Comparison of ENCODE assay signal across 29 cellular contexts in genomic region chrX:54710920-54711319, GRCh38.
DNase-seq lines count a peak whose midpoint lies in the region; ATAC-seq, FAIRE-seq and TF ChIP-seq lines count a peak whose summit lies in the region.
"Had no signal": no experiment of that assay in that cellular context is flagged by ENCODE, and none has a peak within 500 bp of the region (broad histone marks: within the 10 kb centered on the region; RNA-seq: fewer than 3 reads in every experiment).

No MANE protein-coding gene starts in this region.

- no peak for TF ChIP-seq EP300 in HepG2 (IDR thresholded peaks at IDR 0.05; ENCODE audit: low read depth in 2 of 2, low read length in 2 of 2)
- TF ChIP-seq EP300 in HepG2 (CRISPR knock-in tag; IDR thresholded peaks at IDR 0.05; ENCODE audit: borderline replicate concordance) = no peak

- H3K9me3 ChIP-seq in smooth muscle cell (replicated peaks; ENCODE audit: low read depth) (no peaks in the 10 kb centered on the region), body of pancreas (no peaks in the 10 kb centered on the region), HepG2 (ENCODE audit: low read length) (no peaks in the 10 kb centered on the region)
- H3K9me3 ChIP-seq: BE2C, BLaER1 had no signal

- H3K27me3 Mint-ChIP-seq in activated T-helper 17 cell treated with anti-CD3 and anti-CD28 coated beads, Interleukin-2, amount 50 U/mL, for 72 hours = no peaks in the 10 kb centered on the region
- no peaks in the 10 kb centered on the region for H3K27me3 Mint-ChIP-seq in nephron progenitor cell (ENCODE audit: low read depth, poor library complexity)

- H3K79me2 ChIP-seq in smooth muscle cell (ENCODE audit: low read depth) (no peaks in the 10 kb centered on the region), HepG2 (ENCODE audit: insufficient read depth, low read length) (no peaks in the 10 kb centered on the region)

- H3K4me3 ChIP-seq in smooth muscle cell (no peak overlapping the region), body of pancreas (no peak overlapping the region), HepG2 (replicated peaks in 1 of 3; ENCODE audit: insufficient read depth in 1 of 3, low read depth in 2 of 3, low read length in 3 of 3) (no peak overlapping the region)
- H3K4me3 ChIP-seq: BLaER1, GM12878 had no signal

- no peak for TF ChIP-seq RAD21 in HepG2 (CRISPR knock-in tag; IDR thresholded peaks at IDR 0.05)

- TF ChIP-seq POLR2A in body of pancreas (IDR thresholded peaks at IDR 0.05) (no peak), HepG2 (IDR thresholded peaks at IDR 0.05; ENCODE audit: insufficient read depth in 1 of 2, low read depth in 2 of 2, low read length in 2 of 2) (no peak)

- ATAC-seq in activated T-helper 17 cell treated with anti-CD3 and anti-CD28 coated beads, Interleukin-2, amount 50 U/mL, for 72 hours (replicated peaks) = no peak
- ATAC-seq in body of pancreas (no peak), HepG2 (no peak), left colon (no peak)
- ATAC-seq: GM12878 had no signal

- DNase-seq in myocyte (ENCODE audit: low read depth) (peak; percentile 20), nephron progenitor cell (no peak), smooth muscle cell (lab: John Stamatoyannopoulos, UW; ENCODE audit: unreplicated experiment) (no peak), NCI-H1048 (lab: John Stamatoyannopoulos, UW) (no peak), body of pancreas (no peak), HepG2 (ENCODE audit: low spot score) (no peak), left colon (no peak)
- DNase-seq: 8988T; ACHN; BE2C; C1 segment of cervical spinal cord; CD4-positive, alpha-beta memory T cell; CD4-positive, CD25-positive, alpha-beta regulatory T cell; CD8-positive, alpha-beta memory T cell; COR-L47; DMS 273 treated with DMSO at 0.1 percent for 48 hours; DMS153; DMS53; DMS79; DND-41; EL; GDM1 had no signal

- in situ Hi-C loops in HepG2 (cut with HindIII; ENCODE audit: extremely low pct_ligation_motif_present, low pct_unique_long_range_greater_than_20kb) = no loop called here

- H3K4me3 Mint-ChIP-seq in activated T-helper 17 cell treated with anti-CD3 and anti-CD28 coated beads, Interleukin-2, amount 50 U/mL, for 72 hours = no peak overlapping the region
- H3K4me3 Mint-ChIP-seq in nephron progenitor cell = peak overlapping the region; percentile 9
- H3K4me3 Mint-ChIP-seq: CD14-positive monocyte; CD4-positive, alpha-beta memory T cell; CD4-positive, CD25-positive, alpha-beta regulatory T cell; CD8-positive, alpha-beta memory T cell had no signal

- no peak overlapping the region for H3K27ac ChIP-seq in smooth muscle cell (ENCODE audit: low read depth)
- no peak overlapping the region for H3K27ac ChIP-seq in body of pancreas
- H3K27ac ChIP-seq in HepG2 (ENCODE audit: extremely low read length, insufficient read depth, low read length) = no peak overlapping the region
- H3K27ac ChIP-seq: BLaER1 had no signal

- H3K4me1 ChIP-seq in smooth muscle cell (ENCODE audit: low read depth) (no peaks in the 10 kb centered on the region), body of pancreas (no peaks in the 10 kb centered on the region), HepG2 (ENCODE audit: insufficient read depth, low read length) (peaks cover 14% of the 10 kb centered on the region)
- H3K4me1 ChIP-seq: BE2C, BLaER1 had no signal

- H3K27me3 ChIP-seq in smooth muscle cell (ENCODE audit: low read depth) = no peaks in the 10 kb centered on the region
- H3K27me3 ChIP-seq in body of pancreas = no peaks in the 10 kb centered on the region
- H3K27me3 ChIP-seq in HepG2 (ENCODE audit: control insufficient read depth in 1 of 2, insufficient read depth in 2 of 2, low read length in 2 of 2) = no peaks in the 10 kb centered on the region
- H3K27me3 ChIP-seq: BE2C had no signal

- BruUV-seq in HepG2 (replicated peaks; lab: Mats Ljungman, UMichigan) = no TSS peak

- FAIRE-seq in HepG2 (lab: Jason Lieb, UNC) = no peak
- FAIRE-seq: A204.1, GM12878, GM12892, GM18507 had no signal

- H3K36me3 Mint-ChIP-seq in activated T-helper 17 cell treated with anti-CD3 and anti-CD28 coated beads, Interleukin-2, amount 50 U/mL, for 72 hours (ENCODE audit: low read depth) = no peaks in the 10 kb centered on the region
- no peaks in the 10 kb centered on the region for H3K36me3 Mint-ChIP-seq in nephron progenitor cell (ENCODE audit: low read depth)
- H3K36me3 Mint-ChIP-seq: CD14-positive monocyte; CD4-positive, alpha-beta memory T cell; CD4-positive, CD25-positive, alpha-beta regulatory T cell; CD8-positive, alpha-beta memory T cell had no signal

- H3K36me3 ChIP-seq in smooth muscle cell (ENCODE audit: low read depth) (no peaks in the 10 kb centered on the region), body of pancreas (replicated peaks in 1 of 2; ENCODE audit: insufficient read depth in 1 of 2, low read depth in 2 of 2) (no peaks in the 10 kb centered on the region), HepG2 (replicated peaks in 1 of 2; ENCODE audit: control insufficient read depth in 1 of 2, insufficient read depth in 2 of 2, low read length in 2 of 2) (no peaks in the 10 kb centered on the region)
- H3K36me3 ChIP-seq: BE2C, BLaER1 had no signal

- H3K4me2 ChIP-seq in smooth muscle cell (peak overlapping the region; percentile 21), HepG2 (ENCODE audit: low read depth, low read length) (no peak overlapping the region)
- H3K4me2 ChIP-seq: BLaER1 had no signal

- H2AFZ ChIP-seq in smooth muscle cell (ENCODE audit: low read depth) (no peak overlapping the region), HepG2 (ENCODE audit: low read length) (no peak overlapping the region)

- POLR2A ChIA-PET in HepG2 (lab: Yijun Ruan, JAX) = no interaction called here

- no peaks in the 10 kb centered on the region for H3F3A ChIP-seq in smooth muscle cell (ENCODE audit: low read depth)

- WGBS in smooth muscle cell (ENCODE audit: low lambda C conversion rate) = 52% methylated on average over 1 of the region's 1 CpG
- WGBS in body of pancreas, 2 donors = 56 to 63% methylated on average over 1 of the region's 1 CpG
- WGBS in HepG2 (ENCODE audit: low lambda C conversion rate) = 0% methylated on average over 1 of the region's 1 CpG

- no peaks in the 10 kb centered on the region for H3K4me1 Mint-ChIP-seq in activated T-helper 17 cell treated with anti-CD3 and anti-CD28 coated beads, Interleukin-2, amount 50 U/mL, for 72 hours
- H3K4me1 Mint-ChIP-seq in nephron progenitor cell = peaks cover 31% of the 10 kb centered on the region
- H3K4me1 Mint-ChIP-seq: CD14-positive monocyte; CD4-positive, alpha-beta memory T cell; CD4-positive, CD25-positive, alpha-beta regulatory T cell; CD8-positive, alpha-beta memory T cell had no signal

- no peak overlapping the region for H3K9ac ChIP-seq in smooth muscle cell (ENCODE audit: low read depth)
- H3K9ac ChIP-seq in HepG2 (ENCODE audit: insufficient read depth, low read depth, low read length) = no peak overlapping the region
- H3K9ac ChIP-seq: BLaER1 had no signal

- H4K20me1 ChIP-seq in smooth muscle cell (ENCODE audit: low read depth) (no peaks in the 10 kb centered on the region), HepG2 (ENCODE audit: insufficient read depth, low read length) (no peaks in the 10 kb centered on the region)
- H4K20me1 ChIP-seq: BLaER1 had no signal

- H3K27ac Mint-ChIP-seq in activated T-helper 17 cell treated with anti-CD3 and anti-CD28 coated beads, Interleukin-2, amount 50 U/mL, for 72 hours = peak overlapping the region; percentile 41
- H3K27ac Mint-ChIP-seq in nephron progenitor cell = peak overlapping the region; percentile 76
- H3K27ac Mint-ChIP-seq: CD14-positive monocyte; CD4-positive, alpha-beta memory T cell; CD8-positive, alpha-beta memory T cell had no signal

- CTCF ChIA-PET in HepG2 (lab: Yijun Ruan, JAX; ENCODE audit: low intra/inter-chr PET ratio, low total read pairs) = no interaction called here

- intact Hi-C loops in body of pancreas (cut with DNase I) (no loop called here), HepG2 (cut with micrococcal nuclease; ENCODE audit: unreplicated experiment) (no loop called here), left colon (cut with DNase I, micrococcal nuclease) (no loop called here)

- TF ChIP-seq CTCF in nephron progenitor cell (IDR thresholded peaks at IDR 0.05) (no peak), smooth muscle cell (IDR thresholded peaks at IDR 0.05; ENCODE audit: borderline replicate concordance, insufficient read depth, poor library complexity, severe bottlenecking) (no peak), body of pancreas (IDR thresholded peaks at IDR 0.05) (no peak), HepG2 (CRISPR knock-in tag; IDR thresholded peaks at IDR 0.05) (no peak)

- no peaks in the 10 kb centered on the region for H3K9me3 Mint-ChIP-seq in activated T-helper 17 cell treated with anti-CD3 and anti-CD28 coated beads, Interleukin-2, amount 50 U/mL, for 72 hours
- H3K9me3 Mint-ChIP-seq in nephron progenitor cell = peaks cover 46% of the 10 kb centered on the region
- H3K9me3 Mint-ChIP-seq: CD4-positive, CD25-positive, alpha-beta regulatory T cell; CD8-positive, alpha-beta memory T cell had no signal

TF ChIP-seq in HepG2, 621 proteins besides CTCF, POLR2A, EP300 and RAD21:
- TF ChIP-seq ZNF383 (CRISPR knock-in tag; IDR thresholded peaks at IDR 0.05; ENCODE audit: borderline replicate concordance) = no peak
- no peak for TF ChIP-seq BCL3 (CRISPR knock-in tag; IDR thresholded peaks at IDR 0.05)
- no peak for TF ChIP-seq ZNF749 (CRISPR knock-in tag; IDR thresholded peaks at IDR 0.05; ENCODE audit: borderline replicate concordance)
- TF ChIP-seq TSC22D2 (CRISPR knock-in tag; IDR thresholded peaks at IDR 0.05; ENCODE audit: borderline replicate concordance) = no peak
- TF ChIP-seq ZFP82 (CRISPR knock-in tag; IDR thresholded peaks at IDR 0.05; ENCODE audit: borderline replicate concordance) = no peak
- TF ChIP-seq FOXM1 (CRISPR knock-in tag; IDR thresholded peaks at IDR 0.05) = no peak
- TF ChIP-seq TRIM24 (CRISPR knock-in tag; IDR thresholded peaks at IDR 0.05) = no peak
- TF ChIP-seq ZNF562 (CRISPR knock-in tag; IDR thresholded peaks at IDR 0.05; ENCODE audit: borderline replicate concordance) = no peak
- no peak for TF ChIP-seq CBX2 (IDR thresholded peaks at IDR 0.05; ENCODE audit: low read depth, low read length)
- no peak for TF ChIP-seq CBX2 (CRISPR knock-in tag; IDR thresholded peaks at IDR 0.05; ENCODE audit: low read depth)
- no peak for TF ChIP-seq RFX5 (IDR thresholded peaks at IDR 0.05; ENCODE audit: low read depth, low read length)
